Comparison of ENCODE assay signal across 1 cellular context in genomic region chr11:121112498-121113455, GRCh38.
TF ChIP-seq lines count a peak whose summit lies in the region.

No MANE protein-coding gene starts in this region.

TF ChIP-seq in GM23338, 12 proteins besides CTCF, POLR2A, EP300 and RAD21 (continued from another document):
- TF ChIP-seq, protein P1, sequence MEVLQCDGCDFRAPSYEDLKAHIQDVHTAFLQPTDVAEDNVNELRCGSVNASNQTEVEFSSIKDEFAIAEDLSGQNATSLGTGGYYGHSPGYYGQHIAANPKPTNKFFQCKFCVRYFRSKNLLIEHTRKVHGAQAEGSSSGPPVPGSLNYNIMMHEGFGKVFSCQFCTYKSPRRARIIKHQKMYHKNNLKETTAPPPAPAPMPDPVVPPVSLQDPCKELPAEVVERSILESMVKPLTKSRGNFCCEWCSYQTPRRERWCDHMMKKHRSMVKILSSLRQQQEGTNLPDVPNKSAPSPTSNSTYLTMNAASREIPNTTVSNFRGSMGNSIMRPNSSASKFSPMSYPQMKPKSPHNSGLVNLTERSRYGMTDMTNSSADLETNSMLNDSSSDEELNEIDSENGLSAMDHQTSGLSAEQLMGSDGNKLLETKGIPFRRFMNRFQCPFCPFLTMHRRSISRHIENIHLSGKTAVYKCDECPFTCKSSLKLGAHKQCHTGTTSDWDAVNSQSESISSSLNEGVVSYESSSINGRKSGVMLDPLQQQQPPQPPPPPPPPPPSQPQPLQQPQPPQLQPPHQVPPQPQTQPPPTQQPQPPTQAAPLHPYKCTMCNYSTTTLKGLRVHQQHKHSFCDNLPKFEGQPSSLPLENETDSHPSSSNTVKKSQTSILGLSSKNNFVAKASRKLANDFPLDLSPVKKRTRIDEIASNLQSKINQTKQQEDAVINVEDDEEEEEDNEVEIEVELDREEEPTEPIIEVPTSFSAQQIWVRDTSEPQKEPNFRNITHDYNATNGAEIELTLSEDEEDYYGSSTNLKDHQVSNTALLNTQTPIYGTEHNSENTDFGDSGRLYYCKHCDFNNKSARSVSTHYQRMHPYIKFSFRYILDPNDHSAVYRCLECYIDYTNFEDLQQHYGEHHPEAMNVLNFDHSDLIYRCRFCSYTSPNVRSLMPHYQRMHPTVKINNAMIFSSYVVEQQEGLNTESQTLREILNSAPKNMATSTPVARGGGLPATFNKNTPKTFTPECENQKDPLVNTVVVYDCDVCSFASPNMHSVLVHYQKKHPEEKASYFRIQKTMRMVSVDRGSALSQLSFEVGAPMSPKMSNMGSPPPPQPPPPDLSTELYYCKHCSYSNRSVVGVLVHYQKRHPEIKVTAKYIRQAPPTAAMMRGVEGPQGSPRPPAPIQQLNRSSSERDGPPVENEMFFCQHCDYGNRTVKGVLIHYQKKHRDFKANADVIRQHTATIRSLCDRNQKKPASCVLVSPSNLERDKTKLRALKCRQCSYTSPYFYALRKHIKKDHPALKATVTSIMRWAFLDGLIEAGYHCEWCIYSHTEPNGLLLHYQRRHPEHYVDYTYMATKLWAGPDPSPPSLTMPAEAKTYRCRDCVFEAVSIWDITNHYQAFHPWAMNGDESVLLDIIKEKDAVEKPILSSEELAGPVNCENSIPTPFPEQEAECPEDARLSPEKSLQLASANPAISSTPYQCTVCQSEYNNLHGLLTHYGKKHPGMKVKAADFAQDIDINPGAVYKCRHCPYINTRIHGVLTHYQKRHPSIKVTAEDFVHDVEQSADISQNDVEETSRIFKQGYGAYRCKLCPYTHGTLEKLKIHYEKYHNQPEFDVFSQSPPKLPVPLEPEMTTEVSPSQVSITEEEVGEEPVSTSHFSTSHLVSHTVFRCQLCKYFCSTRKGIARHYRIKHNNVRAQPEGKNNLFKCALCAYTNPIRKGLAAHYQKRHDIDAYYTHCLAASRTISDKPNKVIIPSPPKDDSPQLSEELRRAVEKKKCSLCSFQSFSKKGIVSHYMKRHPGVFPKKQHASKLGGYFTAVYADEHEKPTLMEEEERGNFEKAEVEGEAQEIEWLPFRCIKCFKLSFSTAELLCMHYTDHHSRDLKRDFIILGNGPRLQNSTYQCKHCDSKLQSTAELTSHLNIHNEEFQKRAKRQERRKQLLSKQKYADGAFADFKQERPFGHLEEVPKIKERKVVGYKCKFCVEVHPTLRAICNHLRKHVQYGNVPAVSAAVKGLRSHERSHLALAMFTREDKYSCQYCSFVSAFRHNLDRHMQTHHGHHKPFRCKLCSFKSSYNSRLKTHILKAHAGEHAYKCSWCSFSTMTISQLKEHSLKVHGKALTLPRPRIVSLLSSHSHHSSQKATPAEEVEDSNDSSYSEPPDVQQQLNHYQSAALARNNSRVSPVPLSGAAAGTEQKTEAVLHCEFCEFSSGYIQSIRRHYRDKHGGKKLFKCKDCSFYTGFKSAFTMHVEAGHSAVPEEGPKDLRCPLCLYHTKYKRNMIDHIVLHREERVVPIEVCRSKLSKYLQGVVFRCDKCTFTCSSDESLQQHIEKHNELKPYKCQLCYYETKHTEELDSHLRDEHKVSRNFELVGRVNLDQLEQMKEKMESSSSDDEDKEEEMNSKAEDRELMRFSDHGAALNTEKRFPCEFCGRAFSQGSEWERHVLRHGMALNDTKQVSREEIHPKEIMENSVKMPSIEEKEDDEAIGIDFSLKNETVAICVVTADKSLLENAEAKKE (CRISPR knock-in tag; IDR thresholded peaks at IDR 0.05): no peak
- no peak for TF ChIP-seq JUNB (IDR thresholded peaks at IDR 0.05; ENCODE audit: unreplicated experiment)
- no peak for TF ChIP-seq POLR2AphosphoS5 (IDR thresholded peaks at IDR 0.05; ENCODE audit: low read depth)
- no peak for TF ChIP-seq ZNF331 (CRISPR knock-in tag; IDR thresholded peaks at IDR 0.05; ENCODE audit: low read depth)
TF ChIP-seq in GM23338: peak in this region for 0.
